ENCODE assay signal across 16 cellular contexts in genomic region chr21:42755766-42756579, GRCh38.
"Had no signal": no experiment of that assay in that cellular context is flagged by ENCODE, and none has a peak within 500 bp of the region (broad histone marks: within the 10 kb centered on the region; RNA-seq: fewer than 3 reads in every experiment).

No MANE protein-coding gene starts in this region.

- ATAC-seq: heart left ventricle, natural killer cell had no signal

- H3K9me3 ChIP-seq: heart left ventricle, right atrium auricular region, sigmoid colon, stomach, thoracic aorta, transverse colon had no signal

- H3K4me3 ChIP-seq: coronary artery, dorsolateral prefrontal cortex, heart left ventricle, right atrium auricular region, sigmoid colon, skin epidermis, stomach, thoracic aorta, transverse colon had no signal

- H3K36me3 Mint-ChIP-seq: natural killer cell had no signal

- H3K27me3 ChIP-seq: dorsolateral prefrontal cortex, heart left ventricle, right atrium auricular region, sigmoid colon, stomach, transverse colon had no signal

- H3K27ac Mint-ChIP-seq: natural killer cell had no signal

- H3K27ac ChIP-seq: coronary artery, dorsolateral prefrontal cortex, heart left ventricle, right atrium auricular region, sigmoid colon, skin epidermis, stomach, thoracic aorta, transverse colon had no signal

- H3K4me3 Mint-ChIP-seq: natural killer cell had no signal

- H3K9me3 Mint-ChIP-seq: natural killer cell had no signal

- DNase-seq: dorsolateral prefrontal cortex; effector CD8-positive, alpha-beta T cell; foreskin melanocyte; hippocampal formation; natural killer cell; sigmoid colon; stimulated activated CD4-positive, alpha-beta T cell treated with anti-CD3 and anti-CD28 coated beads, Interleukin-12 subunit alpha, Interleukin-12 subunit beta, amount 100 ng/mL, for 4 hours; stimulated activated naive CD4-positive, alpha-beta T cell; stomach; substantia nigra; transverse colon had no signal

- H3K4me1 ChIP-seq: transverse colon had no signal

- H3K36me3 ChIP-seq: heart left ventricle, right atrium auricular region, thoracic aorta had no signal
